ENCODE assay signal across 21 cellular contexts in the genomic region with DNA sequence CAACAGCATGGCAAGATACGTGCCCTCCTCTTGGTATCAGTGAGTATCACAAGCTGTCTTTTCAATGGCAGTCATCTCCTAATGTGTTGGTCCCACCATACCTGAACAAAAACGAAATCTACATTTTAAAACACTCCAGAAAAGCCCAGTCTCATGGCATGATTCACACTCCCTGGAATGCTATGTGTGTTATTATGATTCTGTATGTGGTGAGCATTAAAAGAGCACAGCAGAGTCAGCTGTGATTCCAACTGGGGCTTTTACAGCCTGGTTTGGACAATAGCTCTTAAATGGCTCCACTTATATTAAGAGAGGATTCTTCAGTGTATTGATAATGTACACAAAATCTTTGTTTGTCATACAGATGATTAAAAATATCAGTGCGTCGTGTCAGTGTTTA.
"Had no signal": no experiment of that assay in that cellular context is flagged by ENCODE, and none has a peak within 500 bp of the region (broad histone marks: within the 10 kb centered on the region; RNA-seq: fewer than 3 reads in every experiment).

No MANE protein-coding gene starts in this region.

- H3K4me3 ChIP-seq: gastrocnemius medialis, heart right ventricle, psoas muscle, sigmoid colon, tibial artery, vagina had no signal

- H3K4me1 Mint-ChIP-seq: activated T-helper 17 cell treated with anti-CD3 and anti-CD28 coated beads, Interleukin-2, amount 50 U/mL, for 72 hours; stimulated activated effector memory CD8-positive, alpha-beta T cell treated with anti-CD3 and anti-CD28 coated beads, Interleukin-12 subunit alpha, Interleukin-12 subunit beta, amount 100 ng/mL, for 72 hours had no signal

- H3K9me3 Mint-ChIP-seq: activated naive CD4-positive, alpha-beta T cell treated with anti-CD3 and anti-CD28 coated beads for 36 hours; activated naive CD8-positive, alpha-beta T cell treated with anti-CD3 and anti-CD28 coated beads, Interleukin-2, amount 50 U/mL, for 24 hours; activated T-helper 17 cell treated with anti-CD3 and anti-CD28 coated beads, Interleukin-2, amount 50 U/mL, for 72 hours; brain; stimulated activated effector memory CD8-positive, alpha-beta T cell treated with anti-CD3 and anti-CD28 coated beads, Interleukin-12 subunit alpha, Interleukin-12 subunit beta, amount 100 ng/mL, for 72 hours; T-cell had no signal

- H3K27me3 Mint-ChIP-seq: dendritic cell treated with granulocyte-macrophage colony-stimulating factor and Interleukin-4, amounts not matched to agents 40 ng/mL and 50 ng/mL, for 4 days; T-cell had no signal

- H3K27ac ChIP-seq: gastrocnemius medialis, heart right ventricle, psoas muscle, vagina had no signal

- ATAC-seq: activated naive CD8-positive, alpha-beta T cell treated with anti-CD3 and anti-CD28 coated beads, Interleukin-2, amount 50 U/mL, for 24 hours; activated T-helper 17 cell treated with anti-CD3 and anti-CD28 coated beads, Interleukin-2, amount 50 U/mL, for 72 hours; left lobe of liver; stimulated activated effector memory CD8-positive, alpha-beta T cell treated with anti-CD3 and anti-CD28 coated beads, Interleukin-12 subunit alpha, Interleukin-12 subunit beta, amount 100 ng/mL, for 72 hours; T-cell had no signal

- H3K4me1 ChIP-seq: heart right ventricle, psoas muscle, vagina had no signal

- H3K4me3 Mint-ChIP-seq: activated naive CD4-positive, alpha-beta T cell treated with anti-CD3 and anti-CD28 coated beads for 36 hours; activated naive CD8-positive, alpha-beta T cell treated with anti-CD3 and anti-CD28 coated beads, Interleukin-2, amount 50 U/mL, for 24 hours; activated T-helper 17 cell treated with anti-CD3 and anti-CD28 coated beads, Interleukin-2, amount 50 U/mL, for 72 hours; dendritic cell treated with granulocyte-macrophage colony-stimulating factor and Interleukin-4, amounts not matched to agents 40 ng/mL and 50 ng/mL, for 4 days; stimulated activated effector memory CD8-positive, alpha-beta T cell treated with anti-CD3 and anti-CD28 coated beads, Interleukin-12 subunit alpha, Interleukin-12 subunit beta, amount 100 ng/mL, for 72 hours; T-cell had no signal

- H3K36me3 ChIP-seq: gastrocnemius medialis, heart right ventricle, sigmoid colon, tibial artery, vagina had no signal

- H3K27me3 ChIP-seq: gastrocnemius medialis, heart right ventricle, sigmoid colon, tibial artery, vagina had no signal

- H3K9me3 ChIP-seq: gastrocnemius medialis, heart right ventricle, psoas muscle, sigmoid colon, tibial artery, vagina had no signal

- H3K27ac Mint-ChIP-seq: activated naive CD4-positive, alpha-beta T cell treated with anti-CD3 and anti-CD28 coated beads for 36 hours; activated naive CD8-positive, alpha-beta T cell treated with anti-CD3 and anti-CD28 coated beads, Interleukin-2, amount 50 U/mL, for 24 hours; activated T-helper 17 cell treated with anti-CD3 and anti-CD28 coated beads, Interleukin-2, amount 50 U/mL, for 72 hours; dendritic cell treated with granulocyte-macrophage colony-stimulating factor and Interleukin-4, amounts not matched to agents 40 ng/mL and 50 ng/mL, for 4 days; stimulated activated effector memory CD8-positive, alpha-beta T cell treated with anti-CD3 and anti-CD28 coated beads, Interleukin-12 subunit alpha, Interleukin-12 subunit beta, amount 100 ng/mL, for 72 hours; T-cell had no signal

- DNase-seq: activated CD4-positive, alpha-beta T cell treated with anti-CD3 and anti-CD28 coated beads, Interleukin-2, amount 50 U/mL, for 48 hours; activated CD4-positive, CD25-positive, alpha-beta regulatory T cell treated with anti-CD3 and anti-CD28 coated beads, Interleukin-2, amount 50 U/mL, for 72 hours; activated naive CD4-positive, alpha-beta T cell treated with anti-CD3 and anti-CD28 coated beads for 36 hours; activated naive CD8-positive, alpha-beta T cell treated with anti-CD3 and anti-CD28 coated beads, Interleukin-2, amount 50 U/mL, for 24 hours; cerebellar nuclear complex; effector memory CD4-positive, alpha-beta T cell; sigmoid colon; stimulated activated CD4-positive, alpha-beta T cell treated with anti-CD3 and anti-CD28 coated beads, Interleukin-2, amount 100 ng/mL, for 24 hours; T-cell; T-helper 9 cell had no signal

- FAIRE-seq: islet of Langerhans had no signal

- H3K36me3 Mint-ChIP-seq: brain; stimulated activated effector memory CD8-positive, alpha-beta T cell treated with anti-CD3 and anti-CD28 coated beads, Interleukin-12 subunit alpha, Interleukin-12 subunit beta, amount 100 ng/mL, for 72 hours; T-cell had no signal
